In the genomic region with DNA sequence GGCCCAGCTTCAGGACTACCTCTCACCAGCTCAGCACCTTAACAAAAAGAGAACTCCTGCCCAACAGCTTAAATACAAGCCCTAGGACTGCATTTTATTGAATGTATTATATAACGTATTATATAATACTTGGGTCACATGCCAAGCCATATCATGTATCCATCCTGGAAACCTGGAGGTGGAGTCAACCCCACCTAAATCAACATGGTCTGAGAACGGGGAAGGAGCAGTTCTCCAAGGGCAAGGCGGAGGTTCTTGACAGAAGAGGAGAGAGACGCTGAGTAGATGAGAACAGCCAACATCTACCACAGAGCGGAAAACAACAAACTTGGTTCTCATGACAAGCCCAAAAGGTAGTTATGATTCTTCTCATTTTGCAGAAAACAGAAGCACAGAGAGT, we compare ENCODE assay signal across 26 cellular contexts.
A peak's percentile ranks its signal among the peaks of the same experiment; 100 is the strongest.
DNase-seq lines count a peak whose midpoint lies in the region; ATAC-seq, FAIRE-seq and TF ChIP-seq lines count a peak whose summit lies in the region.
"Had no signal": no experiment of that assay in that cellular context is flagged by ENCODE, and none has a peak within 500 bp of the region (broad histone marks: within the 10 kb centered on the region; RNA-seq: fewer than 3 reads in every experiment).

No MANE protein-coding gene starts in this region.

- H3K4me1 Mint-ChIP-seq in type B pancreatic cell (ENCODE audit: unreplicated experiment): peaks cover 28% of the 10 kb centered on the region
- H3K4me1 Mint-ChIP-seq: B cell had no signal

- H3K27me3 ChIP-seq in esophagus muscularis mucosa: peaks cover 0 to 38% (median 0%) of the 10 kb centered on the region in 4 donors
- H3K27me3 ChIP-seq: BLaER1 treated with 17β-estradiol and CSF1 and Interleukin-3, amounts not matched to agents 10 nM and 100 nM had no signal

- H3K4me3 ChIP-seq in LNCaP clone FGC (ENCODE audit: low read depth, low read length) (no peak overlapping the region), esophagus muscularis mucosa (no peak overlapping the region), mucosa of descending colon (no peak overlapping the region)
- H3K4me3 ChIP-seq: A549; BLaER1 treated with 17β-estradiol and CSF1 and Interleukin-3, amounts not matched to agents 10 nM and 100 nM; GM12878 had no signal

- no peak overlapping the region for H3K4me3 Mint-ChIP-seq in type B pancreatic cell
- H3K4me3 Mint-ChIP-seq: B cell; CD4-positive, alpha-beta T cell; CD8-positive, alpha-beta T cell had no signal

- no peak for TF ChIP-seq CTCF in LNCaP clone FGC (IDR thresholded peaks at IDR 0.05; ENCODE audit: control insufficient read depth, extremely low read depth, insufficient read depth)
- TF ChIP-seq CTCF in esophagus muscularis mucosa (IDR thresholded peaks at IDR 0.05): no peak
- TF ChIP-seq CTCF in mucosa of descending colon (IDR thresholded peaks at IDR 0.05): no peak
- TF ChIP-seq CTCF in type B pancreatic cell (conservative IDR thresholded peaks at IDR 0.05): no peak

- TF ChIP-seq POLR2A in esophagus muscularis mucosa (IDR thresholded peaks at IDR 0.05; ENCODE audit: low read depth): no peak

- H3K27ac Mint-ChIP-seq in type B pancreatic cell: no peak overlapping the region
- H3K27ac Mint-ChIP-seq: B cell; CD4-positive, alpha-beta T cell; CD8-positive, alpha-beta T cell had no signal

- no peaks in the 10 kb centered on the region for H3K9me3 ChIP-seq in esophagus muscularis mucosa
- no peaks in the 10 kb centered on the region for H3K9me3 ChIP-seq in mucosa of descending colon
- H3K9me3 ChIP-seq: A549; BLaER1 treated with 17β-estradiol and CSF1 and Interleukin-3, amounts not matched to agents 10 nM and 100 nM; Caco-2 had no signal

- no peak for TF ChIP-seq EP300 in esophagus muscularis mucosa (IDR thresholded peaks at IDR 0.05)

- no peaks in the 10 kb centered on the region for H3K36me3 Mint-ChIP-seq in type B pancreatic cell
- H3K36me3 Mint-ChIP-seq: CD8-positive, alpha-beta T cell had no signal

- peak; percentile 49 for ATAC-seq in mucosa of descending colon
- ATAC-seq: A549; CD8-positive, alpha-beta T cell; GM12878 had no signal

- no peak overlapping the region for H3K27ac ChIP-seq in esophagus muscularis mucosa (replicated peaks in 1 of 4)
- H3K27ac ChIP-seq: 22Rv1; A549; BLaER1 treated with 17β-estradiol and CSF1 and Interleukin-3, amounts not matched to agents 10 nM and 100 nM; C4-2B had no signal

- DNase-seq in LNCaP clone FGC (ENCODE audit: low read depth) (peak; percentile 1), esophagus muscularis mucosa (ENCODE audit: extremely low spot score) (peak; percentile 47), mucosa of descending colon (peak in 1 of 3 donors; percentile 61), type B pancreatic cell (ENCODE audit: extremely low spot score, unreplicated experiment) (peak; percentile 34), GM19239 (ENCODE audit: insufficient read length, low spot score) (no peak), NCI-H2029 treated with DMSO at 0.1 percent for 48 hours (lab: John Stamatoyannopoulos, UW) (no peak), kidney glomerular epithelial cell (lab: John Stamatoyannopoulos, UW) (no peak)
- DNase-seq: AML-193; Caco-2; Calu3; CD4-positive, alpha-beta T cell; CD8-positive, alpha-beta T cell; DMS53; DMS79; DND-41; EL; GDM1 had no signal

- FAIRE-seq in GM19239 (lab: Jason Lieb, UNC): no peak
- FAIRE-seq: A549, D721Med, GM12878, GM12892, GM18507 had no signal

- intact Hi-C loops in esophagus muscularis mucosa (cut with DNase I) (no loop called here), mucosa of descending colon (cut with DNase I, micrococcal nuclease) (no loop called here)

- H3K4me1 ChIP-seq in esophagus muscularis mucosa (peaks cover 17 to 30% (median 23%) of the 10 kb centered on the region in 4 donors), mucosa of descending colon (ENCODE audit: low read depth) (no peaks in the 10 kb centered on the region)
- H3K4me1 ChIP-seq: Caco-2 had no signal

- H3K27me3 Mint-ChIP-seq in type B pancreatic cell: peaks cover 5% of the 10 kb centered on the region

- no peaks in the 10 kb centered on the region for H3K9me3 Mint-ChIP-seq in type B pancreatic cell
- H3K9me3 Mint-ChIP-seq: CD4-positive, alpha-beta T cell; CD8-positive, alpha-beta T cell had no signal

- H3K36me3 ChIP-seq in esophagus muscularis mucosa: no peaks in the 10 kb centered on the region
- H3K36me3 ChIP-seq in mucosa of descending colon (ENCODE audit: low read depth): no peaks in the 10 kb centered on the region
- H3K36me3 ChIP-seq: BLaER1 treated with 17β-estradiol and CSF1 and Interleukin-3, amounts not matched to agents 10 nM and 100 nM had no signal

- WGBS in esophagus muscularis mucosa: 96% methylated on average over 5 of the region's 5 CpGs

Comparison
In these comparisons a context has a peak if more than half of its experiments do, and no peak if none do; other contexts are left out.
1. DNase-seq: peak in LNCaP clone FGC (single experiment), esophagus muscularis mucosa (single experiment) and type B pancreatic cell (single experiment); none in GM19239 (single experiment), NCI-H2029 treated with DMSO at 0.1 percent for 48 hours (single experiment) and kidney glomerular epithelial cell (single experiment).